18 cellular contexts compared by ENCODE assay signal in genomic region chr13:51291341-51291740, GRCh38. TPM values are rescaled to one million over a fixed set of nuclear protein-coding genes. Genes with fewer than 3 reads are reported as not detected.
A peak's percentile ranks its signal among the peaks of the same experiment; 100 is the strongest.
DNase-seq lines count a peak whose midpoint lies in the region; ATAC-seq and TF ChIP-seq lines count a peak whose summit lies in the region.
"Had no signal": no experiment of that assay in that cellular context is flagged by ENCODE, and none has a peak within 500 bp of the region (broad histone marks: within the 10 kb centered on the region; RNA-seq: fewer than 3 reads in every experiment).

No MANE protein-coding gene starts in this region.

- peak; percentile 39 for DNase-seq in GM23248
- DNase-seq in fibroblast of mammary gland (ENCODE audit: low read depth): peak; percentile 48
- DNase-seq in GM23338 (ENCODE audit: low spot score): no peak
- no peak for DNase-seq in DMS114 treated with DMSO at 0.1 percent for 48 hours (lab: John Stamatoyannopoulos, UW; ENCODE audit: unreplicated experiment)
- DNase-seq in NCI-H2081 (lab: John Stamatoyannopoulos, UW): no peak
- DNase-seq: activated CD8-positive, alpha-beta T cell treated with anti-CD3 and anti-CD28 coated beads for 36 hours; amygdala; NCI-H1694 treated with DMSO at 0.1 percent for 48 hours; NCI-H446 treated with DMSO at 0.1 percent for 48 hours; stimulated activated naive CD8-positive, alpha-beta T cell treated with anti-CD3 and anti-CD28 coated beads, Interleukin-15, amount 100 ng/mL, for 72 hours had no signal

- no peaks in the 10 kb centered on the region for H4K20me1 ChIP-seq in GM23248 (ENCODE audit: insufficient read depth)
- H4K20me1 ChIP-seq in GM23338 (replicated peaks; ENCODE audit: insufficient read depth): no peaks in the 10 kb centered on the region

- H3K9ac ChIP-seq in GM23248 (no peak overlapping the region), rectal smooth muscle tissue (ENCODE audit: low read length) (no peak overlapping the region)

- H3K4me2 ChIP-seq in GM23248 (ENCODE audit: unreplicated experiment) (no peak overlapping the region), GM23338 (no peak overlapping the region)

- no peak overlapping the region for H3K27ac ChIP-seq in GM23248
- H3K27ac ChIP-seq in rectal smooth muscle tissue (ENCODE audit: low read depth, low read length): peak overlapping the region; percentile 59
- H3K27ac ChIP-seq in GM23338 (ENCODE audit: low read depth): no peak overlapping the region
- H3K27ac ChIP-seq: prostate gland, VCaP had no signal

- H3K27me3 ChIP-seq in GM23248 (replicated peaks; ENCODE audit: insufficient read depth) (peaks cover 6% of the 10 kb centered on the region; the same call in 1 of the 2 replicates), rectal smooth muscle tissue (ENCODE audit: control insufficient read depth, insufficient read depth, low read length) (no peaks in the 10 kb centered on the region), GM23338 (ENCODE audit: insufficient read depth) (no peaks in the 10 kb centered on the region)

- in situ Hi-C loops in GM23248 (cut with MboI): no loop called here

- peaks cover 4% of the 10 kb centered on the region; the same call in 1 of the 3 replicates for H3K36me3 Mint-ChIP-seq in GM23338 (ENCODE audit: low read depth)

- H3K27ac Mint-ChIP-seq in GM23338: no peak overlapping the region
- H3K27ac Mint-ChIP-seq: activated CD8-positive, alpha-beta T cell treated with anti-CD3 and anti-CD28 coated beads for 36 hours; activated T-helper 17 cell treated with anti-CD3 and anti-CD28 coated beads, Interleukin-2, amount 50 U/mL, for 72 hours; dendritic cell treated with granulocyte-macrophage colony-stimulating factor and Interleukin-4, amounts not matched to agents 40 ng/mL and 50 ng/mL, for 4 days had no signal

- no peaks in the 10 kb centered on the region for H3K9me3 ChIP-seq in GM23248 (ENCODE audit: low read depth)
- H3K9me3 ChIP-seq: prostate gland had no signal

- H3K9me3 Mint-ChIP-seq in GM23338: peaks cover 3% of the 10 kb centered on the region; the same call in 1 of the 3 replicates
- H3K9me3 Mint-ChIP-seq: activated CD8-positive, alpha-beta T cell treated with anti-CD3 and anti-CD28 coated beads for 36 hours; activated T-helper 17 cell treated with anti-CD3 and anti-CD28 coated beads, Interleukin-2, amount 50 U/mL, for 72 hours; dendritic cell treated with granulocyte-macrophage colony-stimulating factor and Interleukin-4, amounts not matched to agents 40 ng/mL and 50 ng/mL, for 4 days; stimulated activated naive CD8-positive, alpha-beta T cell treated with anti-CD3 and anti-CD28 coated beads, Interleukin-15, amount 100 ng/mL, for 72 hours had no signal

- no peak for TF ChIP-seq CTCF in fibroblast of mammary gland (conservative IDR thresholded peaks at IDR 0.05; ENCODE audit: control insufficient read depth, insufficient read depth, low read depth, low read length)
- TF ChIP-seq CTCF in GM23338 (conservative IDR thresholded peaks at IDR 0.05; ENCODE audit: low read depth in 2 of 2): no peak

- H3F3A ChIP-seq in GM23248 (ENCODE audit: insufficient read depth) (no peaks in the 10 kb centered on the region), GM23338 (replicated peaks; ENCODE audit: low read depth) (no peaks in the 10 kb centered on the region; the same call in 1 of the 2 replicates)

- H3K4me1 Mint-ChIP-seq in GM23338: peaks cover 36% of the 10 kb centered on the region
- H3K4me1 Mint-ChIP-seq: activated T-helper 17 cell treated with anti-CD3 and anti-CD28 coated beads, Interleukin-2, amount 50 U/mL, for 72 hours; stimulated activated naive CD8-positive, alpha-beta T cell treated with anti-CD3 and anti-CD28 coated beads, Interleukin-15, amount 100 ng/mL, for 72 hours had no signal

- H3K79me2 ChIP-seq in GM23248 (ENCODE audit: insufficient read depth) (no peaks in the 10 kb centered on the region), GM23338 (replicated peaks; ENCODE audit: insufficient read depth) (no peaks in the 10 kb centered on the region)

- WGBS in GM23248 (ENCODE audit: low coverage in 1 of 2, low lambda C conversion rate in 2 of 2, missing lambda C conversion rate in 2 of 2), 2 experiments: 65 to 69% methylated on average over 5 of the region's 5 CpGs

- no peak overlapping the region for H2AFZ ChIP-seq in GM23248
- H2AFZ ChIP-seq in GM23338: no peak overlapping the region

- peaks cover 9% of the 10 kb centered on the region for H3K4me1 ChIP-seq in GM23248 (ENCODE audit: insufficient read depth)
- H3K4me1 ChIP-seq in rectal smooth muscle tissue (ENCODE audit: control insufficient read depth, insufficient read depth, low read length): peaks cover 17% of the 10 kb centered on the region
- peaks cover 16% of the 10 kb centered on the region for H3K4me1 ChIP-seq in GM23338 (ENCODE audit: insufficient read depth)
- H3K4me1 ChIP-seq: prostate gland had no signal

- no peaks in the 10 kb centered on the region for H3K36me3 ChIP-seq in GM23248 (ENCODE audit: low read depth)
- no peaks in the 10 kb centered on the region for H3K36me3 ChIP-seq in rectal smooth muscle tissue (ENCODE audit: control insufficient read depth, insufficient read depth, low read length)
- no peaks in the 10 kb centered on the region; the same call in 1 of the 2 replicates for H3K36me3 ChIP-seq in GM23338 (ENCODE audit: insufficient read depth)
- H3K36me3 ChIP-seq: prostate gland had no signal

- peak; percentile 55 for ATAC-seq in SK-N-SH treated with all-trans-retinoic acid at 6 μM for 48 hours
- no peak for ATAC-seq in GM23338
- ATAC-seq in HG03175 (IDR thresholded peaks at IDR 0.05; ENCODE audit: unreplicated experiment): no peak
- ATAC-seq: activated CD8-positive, alpha-beta T cell treated with anti-CD3 and anti-CD28 coated beads for 36 hours; activated T-helper 17 cell treated with anti-CD3 and anti-CD28 coated beads, Interleukin-2, amount 50 U/mL, for 72 hours; stimulated activated naive CD8-positive, alpha-beta T cell treated with anti-CD3 and anti-CD28 coated beads, Interleukin-15, amount 100 ng/mL, for 72 hours had no signal

- no peak overlapping the region for H3K4me3 Mint-ChIP-seq in GM23338
- H3K4me3 Mint-ChIP-seq: activated CD8-positive, alpha-beta T cell treated with anti-CD3 and anti-CD28 coated beads for 36 hours; activated T-helper 17 cell treated with anti-CD3 and anti-CD28 coated beads, Interleukin-2, amount 50 U/mL, for 72 hours; dendritic cell treated with granulocyte-macrophage colony-stimulating factor and Interleukin-4, amounts not matched to agents 40 ng/mL and 50 ng/mL, for 4 days; stimulated activated naive CD8-positive, alpha-beta T cell treated with anti-CD3 and anti-CD28 coated beads, Interleukin-15, amount 100 ng/mL, for 72 hours had no signal

- no peaks in the 10 kb centered on the region for H3K9me2 ChIP-seq in GM23248 (ENCODE audit: insufficient read depth)
- H3K9me2 ChIP-seq in GM23338 (ENCODE audit: insufficient read depth): no peaks in the 10 kb centered on the region

- H3K4me3 ChIP-seq in GM23248: no peak overlapping the region
- H3K4me3 ChIP-seq in fibroblast of mammary gland (ENCODE audit: control insufficient read depth, low read depth, low read length): no peak overlapping the region
- no peak overlapping the region for H3K4me3 ChIP-seq in rectal smooth muscle tissue (ENCODE audit: low read length)
- no peak overlapping the region for H3K4me3 ChIP-seq in GM23338
- H3K4me3 ChIP-seq: prostate gland had no signal

- H3K27me3 Mint-ChIP-seq in GM23338 (ENCODE audit: insufficient read depth, low read depth, poor library complexity): peaks cover 11% of the 10 kb centered on the region
- H3K27me3 Mint-ChIP-seq: activated CD8-positive, alpha-beta T cell treated with anti-CD3 and anti-CD28 coated beads for 36 hours; dendritic cell treated with granulocyte-macrophage colony-stimulating factor and Interleukin-4, amounts not matched to agents 40 ng/mL and 50 ng/mL, for 4 days; stimulated activated naive CD8-positive, alpha-beta T cell treated with anti-CD3 and anti-CD28 coated beads, Interleukin-15, amount 100 ng/mL, for 72 hours had no signal

TF ChIP-seq in SK-N-SH treated with all-trans-retinoic acid at 6 μM for 48 hours, 23 proteins besides CTCF, POLR2A, EP300 and RAD21:
- peak; percentile 91 for TF ChIP-seq ZFP3 (CRISPR knock-in tag; IDR thresholded peaks at IDR 0.05)
- TF ChIP-seq, protein P1, sequence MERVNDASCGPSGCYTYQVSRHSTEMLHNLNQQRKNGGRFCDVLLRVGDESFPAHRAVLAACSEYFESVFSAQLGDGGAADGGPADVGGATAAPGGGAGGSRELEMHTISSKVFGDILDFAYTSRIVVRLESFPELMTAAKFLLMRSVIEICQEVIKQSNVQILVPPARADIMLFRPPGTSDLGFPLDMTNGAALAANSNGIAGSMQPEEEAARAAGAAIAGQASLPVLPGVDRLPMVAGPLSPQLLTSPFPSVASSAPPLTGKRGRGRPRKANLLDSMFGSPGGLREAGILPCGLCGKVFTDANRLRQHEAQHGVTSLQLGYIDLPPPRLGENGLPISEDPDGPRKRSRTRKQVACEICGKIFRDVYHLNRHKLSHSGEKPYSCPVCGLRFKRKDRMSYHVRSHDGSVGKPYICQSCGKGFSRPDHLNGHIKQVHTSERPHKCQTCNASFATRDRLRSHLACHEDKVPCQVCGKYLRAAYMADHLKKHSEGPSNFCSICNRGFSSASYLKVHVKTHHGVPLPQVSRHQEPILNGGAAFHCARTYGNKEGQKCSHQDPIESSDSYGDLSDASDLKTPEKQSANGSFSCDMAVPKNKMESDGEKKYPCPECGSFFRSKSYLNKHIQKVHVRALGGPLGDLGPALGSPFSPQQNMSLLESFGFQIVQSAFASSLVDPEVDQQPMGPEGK (CRISPR knock-in tag; IDR thresholded peaks at IDR 0.05; ENCODE audit: borderline replicate concordance): no peak

TF ChIP-seq in GM23338, 12 proteins besides CTCF, POLR2A, EP300 and RAD21 (continues in another document):
- no peak for TF ChIP-seq JUNB (IDR thresholded peaks at IDR 0.05; ENCODE audit: unreplicated experiment)
- no peak for TF ChIP-seq POLR2AphosphoS5 (IDR thresholded peaks at IDR 0.05; ENCODE audit: low read depth)
- no peak for TF ChIP-seq STAT1 (IDR thresholded peaks at IDR 0.05; ENCODE audit: unreplicated experiment)
- no peak for TF ChIP-seq EZH2 (IDR thresholded peaks at IDR 0.05; ENCODE audit: low read depth, unreplicated experiment)
- TF ChIP-seq NANOG (IDR thresholded peaks at IDR 0.05; ENCODE audit: borderline replicate concordance): no peak
- TF ChIP-seq CREB1 (CRISPR knock-in tag; IDR thresholded peaks at IDR 0.05; ENCODE audit: low read depth): no peak
- no peak for TF ChIP-seq ZNF114 (CRISPR knock-in tag; IDR thresholded peaks at IDR 0.05)

RNA-seq across cellular contexts. Expression of gene SERPINE3, which starts 48.1 kb away (rescaled TPM):
- total RNA-seq in GM23248 (2014; rRNA removed; shearing (Covaris generic)): not detected in 2 replicates
- polyA plus RNA-seq in GM23248 (2016; fragmentation: Nextera tagmentation; extraction: Ambion mirVana) (0.21 TPM in 1 of 2 replicates, not detected in the other), GM23338 (2016; fragmentation: Nextera tagmentation; extraction: Ambion mirVana) (0.31 and 0.35 TPM in 2 replicates)
- total RNA-seq in GM23338 (2014; rRNA removed; shearing (Covaris generic)): 0.08 and 0.17 TPM in 2 replicates
- total RNA-seq: activated CD8-positive, alpha-beta T cell treated with anti-CD3 and anti-CD28 coated beads for 36 hours; activated T-helper 17 cell treated with anti-CD3 and anti-CD28 coated beads, Interleukin-2, amount 50 U/mL, for 72 hours; prostate gland had no signal
- polyA plus RNA-seq: BJ had no signal

Comparison
In these comparisons a context has a peak if more than half of its experiments do, and no peak if none do; other contexts are left out.
1. DNase-seq: peak in GM23248 (single experiment) and fibroblast of mammary gland (single experiment); none in GM23338 (single experiment), DMS114 treated with DMSO at 0.1 percent for 48 hours (single experiment) and NCI-H2081 (0 of 2).